8 cellular contexts compared by ENCODE assay signal in the genomic region with DNA sequence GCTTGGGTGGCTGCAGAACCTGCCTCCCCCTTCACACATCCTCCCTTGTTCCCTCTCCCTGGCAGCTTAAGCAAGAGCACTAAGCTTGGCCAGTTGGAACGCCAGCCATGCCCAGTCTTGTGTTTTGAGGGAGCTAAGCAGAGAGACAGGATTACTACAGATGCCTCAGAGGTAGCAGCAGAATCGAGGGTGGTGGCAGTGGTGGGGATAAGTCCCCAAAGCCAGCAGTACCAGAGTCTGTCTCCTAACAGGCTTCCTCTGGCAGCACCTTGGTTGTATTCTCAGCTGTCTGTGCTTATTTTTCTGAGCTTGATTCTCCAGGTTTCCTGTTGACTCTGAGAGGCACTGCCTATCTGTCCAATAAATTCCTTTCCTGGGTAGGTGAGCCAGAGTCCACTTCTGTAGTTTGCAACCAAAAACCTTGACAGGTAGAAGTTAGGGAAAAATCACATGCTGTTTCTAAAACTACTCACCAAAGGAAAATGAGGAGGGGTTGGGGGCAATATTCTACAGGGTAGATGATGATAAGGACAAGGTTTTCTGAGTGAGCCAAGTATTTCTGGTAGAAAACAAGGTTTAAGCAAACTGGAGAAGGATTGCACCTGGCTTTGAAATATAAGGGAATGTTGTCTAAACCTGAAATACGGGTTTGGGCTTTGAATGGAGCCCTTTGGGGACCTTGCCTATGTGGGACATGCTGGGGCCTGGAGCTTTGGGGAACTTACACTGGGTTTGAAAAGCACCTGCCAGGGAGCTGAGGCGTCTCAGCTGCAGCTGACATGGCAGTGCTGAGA.
DNase-seq lines count a peak whose midpoint lies in the region; ATAC-seq, FAIRE-seq and TF ChIP-seq lines count a peak whose summit lies in the region.

No MANE protein-coding gene starts in this region.

- H3K9me3 ChIP-seq in HUES48 (ENCODE audit: control insufficient read depth, insufficient read depth, low read length) (no peaks in the 10 kb centered on the region), skeletal muscle tissue (ENCODE audit: control insufficient read depth in 3 of 3, low read length in 3 of 3) (no peaks in the 10 kb centered on the region)

- H3K4me1 ChIP-seq in HUES48 (ENCODE audit: control insufficient read depth, insufficient read depth, low read length) (peaks cover 32% of the 10 kb centered on the region), foreskin keratinocyte (peaks cover 25% of the 10 kb centered on the region), skeletal muscle tissue (ENCODE audit: control insufficient read depth in 3 of 3, insufficient read depth in 3 of 3, low read length in 3 of 3) (peaks cover 21 to 48% (median 28%) of the 10 kb centered on the region in 3 donors)

- H3K4me3 ChIP-seq in HUES48 (ENCODE audit: low read depth, low read length) (peak overlapping the region; percentile 26; the same call in 1 of the 2 replicates), skeletal muscle tissue (ENCODE audit: low read length in 3 of 3) (no peak overlapping the region)

- no peak for FAIRE-seq in D721Med (lab: Jason Lieb, UNC)

- DNase-seq in foreskin keratinocyte (peak; percentile 34 to 64), NCI-H2227 treated with DMSO at 0.1 percent for 48 hours (lab: John Stamatoyannopoulos, UW) (no peak), D721Med (ENCODE audit: insufficient read length, low spot score) (no peak)
- no peak for DNase-seq in NK-92 treated with Interleukin-12 subunit alpha and Interleukin-12 subunit beta, amount 100 ng/mL, for 24 hours (lab: John Stamatoyannopoulos, UW)
- DNase-seq in stimulated activated CD4-positive, alpha-beta T cell treated with anti-CD3 and anti-CD28 coated beads, Interleukin-15, amount 100 ng/mL, for 24 hours, result no peak

- H3K27me3 ChIP-seq in HUES48 (ENCODE audit: control insufficient read depth, insufficient read depth, low read length) (no peaks in the 10 kb centered on the region), foreskin keratinocyte (no peaks in the 10 kb centered on the region), skeletal muscle tissue (ENCODE audit: control insufficient read depth in 3 of 3, insufficient read depth in 3 of 3, low read length in 3 of 3) (no peaks in the 10 kb centered on the region)

- no peaks in the 10 kb centered on the region for H3K36me3 ChIP-seq in HUES48 (ENCODE audit: control insufficient read depth, insufficient read depth, low read length)
- no peaks in the 10 kb centered on the region for H3K36me3 ChIP-seq in skeletal muscle tissue (ENCODE audit: control insufficient read depth in 3 of 3, insufficient read depth in 3 of 3, low read length in 3 of 3)

- H3K9ac ChIP-seq in HUES48 (ENCODE audit: low read depth, low read length) (peak overlapping the region; percentile 32; the same call in 1 of the 2 replicates), skeletal muscle tissue (ENCODE audit: low read depth in 1 of 3, low read length in 3 of 3) (peak overlapping the region in 2 of 3 donors; percentile 25 to 35)

- H3K27ac ChIP-seq in HUES48 (ENCODE audit: low read depth, low read length), result peak overlapping the region; percentile 56
- H3K27ac ChIP-seq in foreskin keratinocyte, result no peak overlapping the region
- H3K27ac ChIP-seq in skeletal muscle tissue (ENCODE audit: low read depth, low read length), result no peak overlapping the region

- TF ChIP-seq CTCF in foreskin keratinocyte (conservative IDR thresholded peaks at IDR 0.05) (no peak), D721Med (IDR thresholded peaks at IDR 0.05; ENCODE audit: insufficient read depth, missing control alignments) (no peak)

- peak; percentile 14 for ATAC-seq in GM21390 (IDR thresholded peaks at IDR 0.05; ENCODE audit: unreplicated experiment)
- ATAC-seq in foreskin keratinocyte, result peak; percentile 61

Comparison
In these comparisons a context has a peak if more than half of its experiments do, and no peak if none do; other contexts are left out.
1. DNase-seq: peak in foreskin keratinocyte (2 of 2); none in NCI-H2227 treated with DMSO at 0.1 percent for 48 hours (single experiment), NK-92 treated with Interleukin-12 subunit alpha and Interleukin-12 subunit beta, amount 100 ng/mL, for 24 hours (single experiment), D721Med (single experiment) and stimulated activated CD4-positive, alpha-beta T cell treated with anti-CD3 and anti-CD28 coated beads, Interleukin-15, amount 100 ng/mL, for 24 hours (single experiment).